In genomic region chr1:167722870-167723251, GRCh38 we compare ENCODE assay signal across 9 cellular contexts. TPM values are rescaled to one million over a fixed set of nuclear protein-coding genes. Genes with fewer than 3 reads are reported as not detected.
A peak's percentile ranks its signal among the peaks of the same experiment; 100 is the strongest.
DNase-seq lines count a peak whose midpoint lies in the region; ATAC-seq and TF ChIP-seq lines count a peak whose summit lies in the region.
"Had no signal": no experiment of that assay in that cellular context is flagged by ENCODE, and none has a peak within 500 bp of the region (broad histone marks: within the 10 kb centered on the region; RNA-seq: fewer than 3 reads in every experiment).

No MANE protein-coding gene starts in this region.

- H3K27me3 ChIP-seq in H7 (ENCODE audit: control insufficient read depth, insufficient read depth, low read length): peaks cover 2% of the 10 kb centered on the region; the same call in 1 of the 2 replicates
- H3K27me3 ChIP-seq in foreskin keratinocyte: no peaks in the 10 kb centered on the region
- no peaks in the 10 kb centered on the region for H3K27me3 ChIP-seq in skeletal muscle tissue (ENCODE audit: control insufficient read depth in 3 of 3, insufficient read depth in 3 of 3, low read length in 3 of 3)

- H3K9ac ChIP-seq in skeletal muscle tissue (ENCODE audit: low read depth in 1 of 3, low read length in 3 of 3): peak overlapping the region; percentile 76 to 90 (median 88)

- ATAC-seq in T-cell (replicated peaks in 1 of 4) (no peak), foreskin keratinocyte (no peak), GM18511 (IDR thresholded peaks at IDR 0.05; ENCODE audit: unreplicated experiment) (no peak)

- H3K4me1 ChIP-seq in foreskin keratinocyte (peaks cover 17% of the 10 kb centered on the region), skeletal muscle tissue (ENCODE audit: control insufficient read depth in 3 of 3, insufficient read depth in 3 of 3, low read length in 3 of 3) (peaks cover 19 to 30% (median 23%) of the 10 kb centered on the region in 3 donors)

- CTCF ChIA-PET in T-cell (lab: Charles Lee): no interaction called here

- POLR2A ChIA-PET in T-cell (lab: Charles Lee): interaction anchor here (0.6 to 0.8 kb wide), 2 partner anchors 56 to 304 kb away, joined by 3 to 4 read pairs; no protein-coding TSS in a partner anchor

- DNase-seq in H7 (no peak), T-cell (no peak), foreskin keratinocyte (no peak), NCI-H187 treated with DMSO at 0.1 percent for 48 hours (lab: John Stamatoyannopoulos, UW) (no peak), G401 (ENCODE audit: low spot score) (no peak)
- DNase-seq in effector CD8-positive, alpha-beta T cell (lab: John Stamatoyannopoulos, UW): no peak
- DNase-seq: activated naive CD4-positive, alpha-beta T cell treated with anti-CD3 and anti-CD28 coated beads, Interleukin-2, amount 50 U/mL, for 16 hours had no signal

- in situ Hi-C loops in G401 (cut with HindIII; ENCODE audit: low sequenced_read_pairs): no loop called here

- H3K4me1 Mint-ChIP-seq in T-cell: peaks cover 48 to 55% (median 49%) of the 10 kb centered on the region in 3 donors

- H3K27ac ChIP-seq in foreskin keratinocyte (peak overlapping the region; percentile 2), skeletal muscle tissue (ENCODE audit: low read depth, low read length) (peak overlapping the region; percentile 64)

- H3K36me3 ChIP-seq in H7 (replicated peaks; ENCODE audit: control insufficient read depth, insufficient read depth, low read length) (no peaks in the 10 kb centered on the region), skeletal muscle tissue (ENCODE audit: control insufficient read depth in 3 of 3, insufficient read depth in 3 of 3, low read length in 3 of 3) (no peaks in the 10 kb centered on the region)

- H3K4me3 ChIP-seq in H7 (ENCODE audit: insufficient read depth, low read depth, low read length): peak overlapping the region; percentile 96
- H3K4me3 ChIP-seq in skeletal muscle tissue (ENCODE audit: low read length in 3 of 3): peak overlapping the region; percentile 83 to 87 (median 85)

- H3K27me3 Mint-ChIP-seq in T-cell: no peaks in the 10 kb centered on the region

- no peaks in the 10 kb centered on the region for H3K9me3 ChIP-seq in skeletal muscle tissue (ENCODE audit: control insufficient read depth in 3 of 3, low read length in 3 of 3)

- peak overlapping the region; percentile 86 to 96 (median 92) for H3K4me3 Mint-ChIP-seq in T-cell

- H3K36me3 Mint-ChIP-seq in T-cell: peaks cover 2% of the 10 kb centered on the region

- no peak for TF ChIP-seq CTCF in foreskin keratinocyte (conservative IDR thresholded peaks at IDR 0.05)

- no peaks in the 10 kb centered on the region for H3K9me3 Mint-ChIP-seq in T-cell

- H3K27ac Mint-ChIP-seq in T-cell: no peak overlapping the region

RNA-seq across cellular contexts. Expression of gene MPZL1, which starts 1.1 kb away (rescaled TPM):
- total RNA-seq in H7 (2014; rRNA removed; shearing (Covaris generic)): 99.9 and 104 TPM in 2 replicates
- 1 to 10 TPM; 5.1 to 9.9 (median 8.5) TPM for total RNA-seq in T-cell
- total RNA-seq in foreskin keratinocyte: 125 TPM in 2 replicates
- 71.4 and 86.1 TPM in 2 replicates for polyA plus RNA-seq in foreskin keratinocyte
- 41.8 TPM for total RNA-seq in skeletal muscle tissue
- total RNA-seq in G401 (2014; rRNA removed; shearing (Covaris generic)): 94.8 and 155 TPM in 2 replicates
